ENCODE assay signal across 9 cellular contexts in genomic region chr5:62538017-62538942, GRCh38. TPM values are rescaled to one million over a fixed set of nuclear protein-coding genes. Genes with fewer than 3 reads are reported as not detected.
DNase-seq lines count a peak whose midpoint lies in the region; ATAC-seq, FAIRE-seq and TF ChIP-seq lines count a peak whose summit lies in the region.
"Had no signal": no experiment of that assay in that cellular context is flagged by ENCODE, and none has a peak within 500 bp of the region (broad histone marks: within the 10 kb centered on the region; RNA-seq: fewer than 3 reads in every experiment).

No MANE protein-coding gene starts in this region.

- no peaks in the 10 kb centered on the region for H3K27me3 ChIP-seq in lung (ENCODE audit: control insufficient read depth, insufficient read depth)
- no peaks in the 10 kb centered on the region for H3K27me3 ChIP-seq in Peyer's patch

- TF ChIP-seq CTCF in lung (IDR thresholded peaks at IDR 0.05; ENCODE audit: control extremely low read depth, extremely low read depth) (no peak), Peyer's patch (IDR thresholded peaks at IDR 0.05) (no peak)

- H3K4me1 Mint-ChIP-seq in activated T-helper 17 cell treated with anti-CD3 and anti-CD28 coated beads, Interleukin-2, amount 50 U/mL, for 72 hours: peaks cover 8% of the 10 kb centered on the region

- H3K9me3 Mint-ChIP-seq in activated T-helper 17 cell treated with anti-CD3 and anti-CD28 coated beads, Interleukin-2, amount 50 U/mL, for 72 hours: no peaks in the 10 kb centered on the region

- H3K36me3 ChIP-seq in lung (ENCODE audit: control insufficient read depth in 2 of 2, insufficient read depth in 2 of 2, low read length in 2 of 2) (peaks cover 0 to 1% of the 10 kb centered on the region in 2 donors), Peyer's patch (no peaks in the 10 kb centered on the region)

- H3K4me3 Mint-ChIP-seq in activated T-helper 17 cell treated with anti-CD3 and anti-CD28 coated beads, Interleukin-2, amount 50 U/mL, for 72 hours: peak overlapping the region; percentile 34

- H3K4me1 ChIP-seq in lung (ENCODE audit: control insufficient read depth in 2 of 2, insufficient read depth in 2 of 2, low read length in 2 of 2): no peaks in the 10 kb centered on the region
- no peaks in the 10 kb centered on the region for H3K4me1 ChIP-seq in Peyer's patch

- H3K27me3 Mint-ChIP-seq in activated T-helper 17 cell treated with anti-CD3 and anti-CD28 coated beads, Interleukin-2, amount 50 U/mL, for 72 hours: no peaks in the 10 kb centered on the region

- H3K36me3 Mint-ChIP-seq in activated T-helper 17 cell treated with anti-CD3 and anti-CD28 coated beads, Interleukin-2, amount 50 U/mL, for 72 hours (ENCODE audit: low read depth): peaks cover 29% of the 10 kb centered on the region

- no peak for DNase-seq in GM12891 (ENCODE audit: insufficient read length, low spot score)
- DNase-seq in lung (ENCODE audit: low spot score): no peak
- no peak for DNase-seq in midbrain (lab: John Stamatoyannopoulos, UW)
- DNase-seq in SW480 (ENCODE audit: low spot score): no peak
- DNase-seq in Peyer's patch: no peak
- DNase-seq: activated naive CD4-positive, alpha-beta T cell treated with Interleukin-2 at 50 U/mL for 16 hours had no signal

- TF ChIP-seq POLR2A in GM12891 (IDR thresholded peaks at IDR 0.05; ENCODE audit: low read depth, low read length): no peak
- no peak for TF ChIP-seq POLR2A in Peyer's patch (IDR thresholded peaks at IDR 0.05)

- no peak overlapping the region for H3K4me3 ChIP-seq in lung
- no peak overlapping the region for H3K4me3 ChIP-seq in Peyer's patch

- peak; percentile 38 for FAIRE-seq in GM12891 (lab: Jason Lieb, UNC)

- WGBS in lung, 2 donors: 57 to 70% methylated on average over 9 of the region's 9 CpGs

- H3K27ac ChIP-seq in lung (ENCODE audit: low read depth in 1 of 2, low read length in 1 of 2): no peak overlapping the region
- no peak overlapping the region for H3K27ac ChIP-seq in Peyer's patch

- peak overlapping the region; percentile 81 for H3K27ac Mint-ChIP-seq in activated T-helper 17 cell treated with anti-CD3 and anti-CD28 coated beads, Interleukin-2, amount 50 U/mL, for 72 hours

- H3K9me3 ChIP-seq in lung (ENCODE audit: control insufficient read depth in 2 of 2, insufficient read depth in 1 of 2, low read length in 1 of 2): no peaks in the 10 kb centered on the region
- no peaks in the 10 kb centered on the region for H3K9me3 ChIP-seq in Peyer's patch

- ATAC-seq in HG02870 (IDR thresholded peaks at IDR 0.05; ENCODE audit: unreplicated experiment) (peak; percentile 65), lung (ENCODE audit: insufficient read depth, low FRiP score) (peak; percentile 34), GM19467 (IDR thresholded peaks at IDR 0.05; ENCODE audit: unreplicated experiment) (no peak)
- ATAC-seq in activated T-helper 17 cell treated with anti-CD3 and anti-CD28 coated beads, Interleukin-2, amount 50 U/mL, for 72 hours (replicated peaks): peak; percentile 98

TF ChIP-seq in GM12891, 5 proteins besides CTCF, POLR2A, EP300 and RAD21:
- TF ChIP-seq SPI1 (IDR thresholded peaks at IDR 0.05; ENCODE audit: low read depth, low read length) (peak; percentile 75), POLR2AphosphoS5 (IDR thresholded peaks at IDR 0.05; ENCODE audit: low read depth, low read length) (no peak), TAF1 (IDR thresholded peaks at IDR 0.05; ENCODE audit: low read depth, low read length) (no peak)

RNA-seq across cellular contexts. Expression of gene LRRC70, which starts 40.3 kb away (rescaled TPM):
- polyA plus RNA-seq in GM12891 (2012; ENCODE audit: low read depth, missing spikeins): 0.98 TPM
- total RNA-seq in activated T-helper 17 cell treated with anti-CD3 and anti-CD28 coated beads, Interleukin-2, amount 50 U/mL, for 72 hours: 1 to 10 TPM; 1.1 to 2.5 TPM
- total RNA-seq in lung: 10 to 100 TPM in 1 of 2 donors, 1 to 10 TPM in 1; 3.1 to 14.8 TPM
- polyA plus RNA-seq in lung: 1 to 10 TPM; 4.1 to 7.4 TPM
- 1 to 10 TPM; 1.1 to 5.0 (median 2.5) TPM for total RNA-seq in Peyer's patch
